Comparison of ENCODE assay signal across 12 cellular contexts in genomic region chr5:849651-850301, GRCh38. TPM values are rescaled to one million over a fixed set of nuclear protein-coding genes. Genes with fewer than 3 reads are reported as not detected.
DNase-seq lines count a peak whose midpoint lies in the region; ATAC-seq and TF ChIP-seq lines count a peak whose summit lies in the region.
"Had no signal": no experiment of that assay in that cellular context is flagged by ENCODE, and none has a peak within 500 bp of the region (broad histone marks: within the 10 kb centered on the region; RNA-seq: fewer than 3 reads in every experiment).

No MANE protein-coding gene starts in this region.

- ATAC-seq in left lung, result peak; percentile 88
- ATAC-seq in GM19035 (IDR thresholded peaks at IDR 0.05; ENCODE audit: unreplicated experiment), result no peak
- ATAC-seq: stimulated activated naive B cell treated with anti-CD40 and anti-IgM and Interleukin-4, amounts not matched to agents 10 μg/mL and 1 μg/mL and 100 μg/mL, for 72 hours had no signal

- H3K4me1 Mint-ChIP-seq in activated CD4-positive, alpha-beta T cell treated with anti-CD3 and anti-CD28 coated beads, Interleukin-2, amount 10 ng/mL, durations not matched to agents 24 days and 14 days, result peaks cover 5% of the 10 kb centered on the region

- H3K4me3 Mint-ChIP-seq in activated CD4-positive, alpha-beta T cell treated with anti-CD3 and anti-CD28 coated beads, Interleukin-2, amount 10 ng/mL, durations not matched to agents 24 days and 14 days, result no peak overlapping the region
- H3K4me3 Mint-ChIP-seq: stimulated activated naive B cell treated with anti-CD40 and anti-IgM and Interleukin-4, amounts not matched to agents 10 μg/mL and 1 μg/mL and 100 μg/mL, for 72 hours; T-helper 1 cell treated with Interleukin-12 subunit alpha and Interleukin-12 subunit beta and Interleukin-4 antibody, amounts not matched to agents 30 μg/mL and 1 μg/mL, for 36 hours had no signal

- no peaks in the 10 kb centered on the region for H3K9me3 Mint-ChIP-seq in activated CD4-positive, alpha-beta T cell treated with anti-CD3 and anti-CD28 coated beads, Interleukin-2, amount 10 ng/mL, durations not matched to agents 24 days and 14 days
- H3K9me3 Mint-ChIP-seq: T-helper 1 cell treated with Interleukin-12 subunit alpha and Interleukin-12 subunit beta and Interleukin-4 antibody, amounts not matched to agents 30 μg/mL and 1 μg/mL, for 36 hours had no signal

- no peaks in the 10 kb centered on the region for H3K4me1 ChIP-seq in left lung
- peaks cover 0 to 10% (median 6%) of the 10 kb centered on the region in 4 donors for H3K4me1 ChIP-seq in sigmoid colon

- no peaks in the 10 kb centered on the region for H3K9me3 ChIP-seq in left lung
- no peaks in the 10 kb centered on the region for H3K9me3 ChIP-seq in sigmoid colon

- DNase-seq in HT-29 (ENCODE audit: low spot score) (peak; percentile 56), ecto neural progenitor cell (ENCODE audit: low spot score) (peak; percentile 73), left lung (peak; percentile 60 to 75), sigmoid colon (peak; percentile 51), NCI-H748 treated with DMSO at 0.1 percent for 48 hours (lab: John Stamatoyannopoulos, UW) (no peak)
- no peak for DNase-seq in activated CD4-positive, alpha-beta T cell treated with anti-CD3 and anti-CD28 coated beads, Interleukin-2, amount 10 ng/mL, durations not matched to agents 24 days and 14 days
- no peak for DNase-seq in stimulated activated CD8-positive, alpha-beta memory T cell treated with anti-CD3 and anti-CD28 coated beads, Interleukin-4, amount 100 ng/mL, for 48 hours
- DNase-seq: effector memory CD4-positive, alpha-beta T cell; NCI-H1694; stimulated activated naive B cell treated with anti-CD40 and anti-IgM and Interleukin-4, amounts not matched to agents 10 μg/mL and 1 μg/mL and 100 μg/mL, for 72 hours had no signal

- H3K36me3 ChIP-seq in left lung, result no peaks in the 10 kb centered on the region
- H3K36me3 ChIP-seq in sigmoid colon, result no peaks in the 10 kb centered on the region

- no peak for TF ChIP-seq CTCF in left lung (IDR thresholded peaks at IDR 0.05)
- TF ChIP-seq CTCF in sigmoid colon (IDR thresholded peaks at IDR 0.05), result no peak

- 34 to 70% methylated on average over 20 of the region's 20 CpGs for WGBS in sigmoid colon, 2 donors

- no peak overlapping the region for H3K27ac Mint-ChIP-seq in activated CD4-positive, alpha-beta T cell treated with anti-CD3 and anti-CD28 coated beads, Interleukin-2, amount 10 ng/mL, durations not matched to agents 24 days and 14 days
- H3K27ac Mint-ChIP-seq: T-helper 1 cell treated with Interleukin-12 subunit alpha and Interleukin-12 subunit beta and Interleukin-4 antibody, amounts not matched to agents 30 μg/mL and 1 μg/mL, for 36 hours had no signal

- intact Hi-C loops in left lung (cut with DNase I), result no loop called here
- intact Hi-C loops in sigmoid colon (cut with DNase I), result no loop called here
- intact Hi-C loops in activated CD4-positive, alpha-beta T cell treated with anti-CD3 and anti-CD28 coated beads, Interleukin-2, amount 10 ng/mL, durations not matched to agents 24 days and 14 days (cut with micrococcal nuclease), result no loop called here

- H3K27ac ChIP-seq in left lung (no peak overlapping the region), sigmoid colon (no peak overlapping the region)

- H3K4me3 ChIP-seq in left lung, result peak overlapping the region; percentile 11 to 35
- peak overlapping the region in 2 of 4 donors; percentile 10 to 28 for H3K4me3 ChIP-seq in sigmoid colon

- peaks cover 6 to 25% of the 10 kb centered on the region in 2 donors for H3K27me3 ChIP-seq in left lung
- peaks cover 4 to 52% (median 34%) of the 10 kb centered on the region in 3 donors for H3K27me3 ChIP-seq in sigmoid colon

- H3K36me3 Mint-ChIP-seq in activated CD4-positive, alpha-beta T cell treated with anti-CD3 and anti-CD28 coated beads, Interleukin-2, amount 10 ng/mL, durations not matched to agents 24 days and 14 days (ENCODE audit: low read depth), result no peaks in the 10 kb centered on the region

- TF ChIP-seq EP300 in sigmoid colon (IDR thresholded peaks at IDR 0.05), result no peak

- TF ChIP-seq POLR2A in sigmoid colon (IDR thresholded peaks at IDR 0.05), result no peak

- no peaks in the 10 kb centered on the region for H3K27me3 Mint-ChIP-seq in activated CD4-positive, alpha-beta T cell treated with anti-CD3 and anti-CD28 coated beads, Interleukin-2, amount 10 ng/mL, durations not matched to agents 24 days and 14 days

RNA-seq across cellular contexts. Expression of gene ZDHHC11, which starts 1.0 kb away (rescaled TPM):
- total RNA-seq in HT-29 (2014; rRNA removed; shearing (Covaris generic)), result 23.2 and 43.4 TPM in 2 replicates
- total RNA-seq in left lung (10 to 100 TPM; 14.6 to 34.9 TPM), sigmoid colon (1 to 10 TPM; 1.8 to 8.0 (median 3.7) TPM)
- 1 to 10 TPM in 1 of 3 donors, under 1 TPM in 1, not detected in 1; 0.60 to 4.9 TPM for polyA plus RNA-seq in sigmoid colon
- 13.6 and 14.3 TPM in 2 replicates for total RNA-seq in activated CD4-positive, alpha-beta T cell treated with anti-CD3 and anti-CD28 coated beads, Interleukin-2, amount 10 ng/mL, durations not matched to agents 24 days and 14 days

RNA-seq across cellular contexts. Expression of gene BRD9, which starts 42.8 kb away (rescaled TPM):
- 87.6 and 111 TPM in 2 replicates for total RNA-seq in HT-29 (2014; rRNA removed; shearing (Covaris generic))
- 10 to 100 TPM; 37.9 to 40.8 TPM for total RNA-seq in left lung
- 10 to 100 TPM; 21.4 to 38.8 (median 24.6) TPM for total RNA-seq in sigmoid colon
- 10 to 100 TPM; 12.9 to 28.3 (median 14.4) TPM for polyA plus RNA-seq in sigmoid colon
- total RNA-seq in activated CD4-positive, alpha-beta T cell treated with anti-CD3 and anti-CD28 coated beads, Interleukin-2, amount 10 ng/mL, durations not matched to agents 24 days and 14 days, result 80.6 and 82.0 TPM in 2 replicates

RNA-seq across cellular contexts. Expression of gene TRIP13, which starts 42.9 kb away (rescaled TPM):
- total RNA-seq in HT-29 (2014; rRNA removed; shearing (Covaris generic)), result 73.9 and 81.7 TPM in 2 replicates
- 1 to 10 TPM; 4.3 to 4.5 TPM for total RNA-seq in left lung
- under 1 TPM in 3 of 4 donors, not detected in 1; 0.16 to 0.83 (median 0.54) TPM for total RNA-seq in sigmoid colon
- polyA plus RNA-seq in sigmoid colon, result 1 to 10 TPM; 1.2 to 7.7 (median 3.9) TPM
- 47.5 and 52.6 TPM in 2 replicates for total RNA-seq in activated CD4-positive, alpha-beta T cell treated with anti-CD3 and anti-CD28 coated beads, Interleukin-2, amount 10 ng/mL, durations not matched to agents 24 days and 14 days

Comparison
In these comparisons a context has a peak if more than half of its experiments do, and no peak if none do; other contexts are left out.
1. DNase-seq: peak in HT-29 (single experiment), ecto neural progenitor cell (single experiment), left lung (2 of 2) and sigmoid colon (single experiment); none in activated CD4-positive, alpha-beta T cell treated with anti-CD3 and anti-CD28 coated beads, Interleukin-2, amount 10 ng/mL, durations not matched to agents 24 days and 14 days (single experiment), stimulated activated CD8-positive, alpha-beta memory T cell treated with anti-CD3 and anti-CD28 coated beads, Interleukin-4, amount 100 ng/mL, for 48 hours (single experiment) and NCI-H748 treated with DMSO at 0.1 percent for 48 hours (single experiment).